2 cellular contexts compared by ENCODE assay signal in the genomic region with DNA sequence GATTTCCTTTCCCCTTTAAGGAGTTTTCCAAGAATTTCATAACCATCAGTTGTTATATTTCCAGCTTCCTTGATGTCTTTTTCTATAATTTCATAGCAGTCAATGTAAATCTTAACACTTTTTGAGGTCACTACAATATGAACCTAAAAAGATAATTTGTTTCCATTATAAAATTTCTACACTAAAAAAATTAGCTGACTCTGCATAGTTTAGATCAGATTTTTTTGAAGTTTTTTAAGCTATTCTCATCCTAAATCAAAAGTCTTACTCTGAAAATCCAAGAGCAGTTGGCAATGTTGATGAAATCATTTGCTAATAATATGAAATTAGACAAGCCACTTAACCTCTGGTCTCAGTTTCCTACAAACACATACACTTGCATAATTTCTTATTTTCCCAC.
TF ChIP-seq lines count a peak whose summit lies in the region.

No MANE protein-coding gene starts in this region.

TF ChIP-seq in HepG2, 621 proteins besides CTCF, POLR2A, EP300 and RAD21:
- TF ChIP-seq BORCS8-MEF2B (CRISPR knock-in tag; IDR thresholded peaks at IDR 0.05) (no peak), ZNF160 (CRISPR knock-in tag; IDR thresholded peaks at IDR 0.05) (no peak), MAFK (conservative IDR thresholded peaks at IDR 0.05 in 1 of 2, IDR thresholded peaks at IDR 0.05 in 1 of 2; ENCODE audit: low read length in 2 of 2) (peak; percentile 71 to 89), KMT2A (CRISPR knock-in tag; IDR thresholded peaks at IDR 0.05) (no peak), ZBTB7A (CRISPR knock-in tag; IDR thresholded peaks at IDR 0.05) (no peak), MEF2D (CRISPR knock-in tag; IDR thresholded peaks at IDR 0.05) (no peak), MAFF (IDR thresholded peaks at IDR 0.05; ENCODE audit: low read depth, low read length) (peak; percentile 76), ZNF570 (CRISPR knock-in tag; IDR thresholded peaks at IDR 0.05; ENCODE audit: borderline replicate concordance) (no peak)
- TF ChIP-seq, protein P1, sequence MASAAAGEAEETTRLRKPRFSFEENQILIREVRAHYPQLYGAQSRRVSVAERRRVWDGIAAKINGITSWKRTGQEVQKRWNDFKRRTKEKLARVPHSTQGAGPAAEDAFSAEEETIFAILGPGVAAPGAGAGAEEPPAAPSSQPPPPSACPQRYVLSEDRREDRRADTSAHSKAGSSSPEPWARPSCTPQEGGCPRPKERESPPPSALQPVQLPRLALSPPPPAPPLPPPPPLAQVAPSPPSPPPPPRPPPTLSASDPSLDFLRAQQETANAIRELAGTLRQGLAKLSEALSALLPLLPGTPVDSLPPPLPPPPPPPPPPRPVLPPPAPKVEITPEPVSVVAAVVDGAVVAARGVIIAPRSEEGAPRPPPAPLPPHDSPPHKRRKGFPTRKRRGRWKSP (CRISPR knock-in tag; IDR thresholded peaks at IDR 0.05): no peak
- TF ChIP-seq, protein P2, sequence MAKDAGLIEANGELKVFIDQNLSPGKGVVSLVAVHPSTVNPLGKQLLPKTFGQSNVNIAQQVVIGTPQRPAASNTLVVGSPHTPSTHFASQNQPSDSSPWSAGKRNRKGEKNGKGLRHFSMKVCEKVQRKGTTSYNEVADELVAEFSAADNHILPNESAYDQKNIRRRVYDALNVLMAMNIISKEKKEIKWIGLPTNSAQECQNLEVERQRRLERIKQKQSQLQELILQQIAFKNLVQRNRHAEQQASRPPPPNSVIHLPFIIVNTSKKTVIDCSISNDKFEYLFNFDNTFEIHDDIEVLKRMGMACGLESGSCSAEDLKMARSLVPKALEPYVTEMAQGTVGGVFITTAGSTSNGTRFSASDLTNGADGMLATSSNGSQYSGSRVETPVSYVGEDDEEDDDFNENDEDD (CRISPR knock-in tag; IDR thresholded peaks at IDR 0.05; ENCODE audit: borderline replicate concordance): no peak
- TF ChIP-seq, protein P3, sequence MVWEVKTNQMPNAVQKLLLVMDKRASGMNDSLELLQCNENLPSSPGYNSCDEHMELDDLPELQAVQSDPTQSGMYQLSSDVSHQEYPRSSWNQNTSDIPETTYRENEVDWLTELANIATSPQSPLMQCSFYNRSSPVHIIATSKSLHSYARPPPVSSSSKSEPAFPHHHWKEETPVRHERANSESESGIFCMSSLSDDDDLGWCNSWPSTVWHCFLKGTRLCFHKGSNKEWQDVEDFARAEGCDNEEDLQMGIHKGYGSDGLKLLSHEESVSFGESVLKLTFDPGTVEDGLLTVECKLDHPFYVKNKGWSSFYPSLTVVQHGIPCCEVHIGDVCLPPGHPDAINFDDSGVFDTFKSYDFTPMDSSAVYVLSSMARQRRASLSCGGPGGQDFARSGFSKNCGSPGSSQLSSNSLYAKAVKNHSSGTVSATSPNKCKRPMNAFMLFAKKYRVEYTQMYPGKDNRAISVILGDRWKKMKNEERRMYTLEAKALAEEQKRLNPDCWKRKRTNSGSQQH (CRISPR knock-in tag; IDR thresholded peaks at IDR 0.05; ENCODE audit: low read depth): no peak

TF ChIP-seq in H1, 55 proteins besides CTCF, POLR2A, EP300 and RAD21:
- TF ChIP-seq BRCA1 (IDR thresholded peaks at IDR 0.05; ENCODE audit: low read depth, low read length) (no peak), SIX5 (IDR thresholded peaks at IDR 0.05; ENCODE audit: low read depth, low read length) (no peak), SIRT6 (IDR thresholded peaks at IDR 0.05; ENCODE audit: low read length) (no peak), RXRA (IDR thresholded peaks at IDR 0.05; ENCODE audit: insufficient read depth, low read depth, low read length) (no peak), NANOG (IDR thresholded peaks at IDR 0.05; ENCODE audit: insufficient read depth, low read depth, low read length, poor library complexity, severe bottlenecking) (no peak), MAFK (IDR thresholded peaks at IDR 0.05; ENCODE audit: low read depth, low read length) (peak; percentile 41; the same call in 1 of the 2 replicates), CHD2 (IDR thresholded peaks at IDR 0.05; ENCODE audit: low read length) (no peak), TAF1 (IDR thresholded peaks at IDR 0.05; ENCODE audit: low read depth, low read length) (no peak)
- TF ChIP-seq, protein P4, sequence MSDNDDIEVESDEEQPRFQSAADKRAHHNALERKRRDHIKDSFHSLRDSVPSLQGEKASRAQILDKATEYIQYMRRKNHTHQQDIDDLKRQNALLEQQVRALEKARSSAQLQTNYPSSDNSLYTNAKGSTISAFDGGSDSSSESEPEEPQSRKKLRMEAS (IDR thresholded peaks at IDR 0.05): no peak
